21 cellular contexts compared by ENCODE assay signal in genomic region chr2:50831666-50832065, GRCh38.
"Had no signal": no experiment of that assay in that cellular context is flagged by ENCODE, and none has a peak within 500 bp of the region (broad histone marks: within the 10 kb centered on the region; RNA-seq: fewer than 3 reads in every experiment).

No MANE protein-coding gene starts in this region.

- H3K27ac Mint-ChIP-seq: activated naive CD8-positive, alpha-beta T cell treated with anti-CD3 and anti-CD28 coated beads for 36 hours; activated T-cell treated with anti-CD3 and anti-CD28 coated beads, Interleukin-2, amount 50 U/mL, for 24 hours; activated T-helper 17 cell treated with anti-CD3 and anti-CD28 coated beads, Interleukin-2, amount 50 U/mL, for 72 hours; immature natural killer cell; naive thymus-derived CD8-positive, alpha-beta T cell; stimulated activated naive B cell treated with anti-CD40 and anti-IgM and Interleukin-4, amounts not matched to agents 10 μg/mL and 1 μg/mL and 100 μg/mL, for 72 hours; T-cell; T-helper 2 cell treated with Interferon-gamma antibody and Interleukin-4, amounts not matched to agents 5 μg/mL and 100 μg/mL, for 36 hours had no signal

- ATAC-seq: activated T-helper 17 cell treated with anti-CD3 and anti-CD28 coated beads, Interleukin-2, amount 50 U/mL, for 72 hours; left lung; naive thymus-derived CD8-positive, alpha-beta T cell; stimulated activated naive B cell treated with anti-CD40 and anti-IgM and Interleukin-4, amounts not matched to agents 10 μg/mL and 1 μg/mL and 100 μg/mL, for 72 hours; T-cell had no signal

- H3K27me3 ChIP-seq: left lung, sigmoid colon, testis, uterus had no signal

- H3K4me1 Mint-ChIP-seq: activated naive CD8-positive, alpha-beta T cell treated with anti-CD3 and anti-CD28 coated beads for 36 hours; activated T-helper 17 cell treated with anti-CD3 and anti-CD28 coated beads, Interleukin-2, amount 50 U/mL, for 72 hours; immature natural killer cell; naive thymus-derived CD8-positive, alpha-beta T cell; stimulated activated naive B cell treated with anti-CD40 and anti-IgM and Interleukin-4, amounts not matched to agents 10 μg/mL and 1 μg/mL and 100 μg/mL, for 72 hours; T-cell had no signal

- H3K27me3 Mint-ChIP-seq: activated naive CD8-positive, alpha-beta T cell treated with anti-CD3 and anti-CD28 coated beads for 36 hours; activated T-cell treated with anti-CD3 and anti-CD28 coated beads, Interleukin-2, amount 50 U/mL, for 24 hours; activated T-helper 17 cell treated with anti-CD3 and anti-CD28 coated beads, Interleukin-2, amount 50 U/mL, for 72 hours; naive thymus-derived CD8-positive, alpha-beta T cell; stimulated activated naive B cell treated with anti-CD40 and anti-IgM and Interleukin-4, amounts not matched to agents 10 μg/mL and 1 μg/mL and 100 μg/mL, for 72 hours; T-cell had no signal

- DNase-seq: activated CD4-positive, alpha-beta T cell treated with anti-CD3 and anti-CD28 coated beads for 1 hour; activated CD8-positive, alpha-beta memory T cell treated with anti-CD3 and anti-CD28 coated beads for 24 hours; activated CD8-positive, alpha-beta memory T cell treated with anti-CD3 and anti-CD28 coated beads, Interleukin-2, amount 50 U/mL, for 4 hours; activated naive CD4-positive, alpha-beta T cell; activated naive CD8-positive, alpha-beta T cell treated with anti-CD3 and anti-CD28 coated beads for 36 hours; activated T-cell treated with anti-CD3 and anti-CD28 coated beads, Interleukin-2, amount 50 U/mL, for 24 hours; cerebellar nuclear complex; cortex of kidney; immature natural killer cell; naive thymus-derived CD8-positive, alpha-beta T cell; sigmoid colon; stimulated activated CD4-positive, alpha-beta T cell treated with anti-CD3 and anti-CD28 coated beads, Interleukin-15, amount 100 ng/mL, for 24 hours; stimulated activated naive B cell treated with anti-CD40 and anti-IgM and Interleukin-4, amounts not matched to agents 10 μg/mL and 1 μg/mL and 100 μg/mL, for 72 hours; T-cell; testis; trophoblast cell; uterus; WERI-Rb-1 had no signal

- H3K4me3 Mint-ChIP-seq: activated naive CD8-positive, alpha-beta T cell treated with anti-CD3 and anti-CD28 coated beads for 36 hours; activated T-cell treated with anti-CD3 and anti-CD28 coated beads, Interleukin-2, amount 50 U/mL, for 24 hours; activated T-helper 17 cell treated with anti-CD3 and anti-CD28 coated beads, Interleukin-2, amount 50 U/mL, for 72 hours; immature natural killer cell; naive thymus-derived CD8-positive, alpha-beta T cell; stimulated activated naive B cell treated with anti-CD40 and anti-IgM and Interleukin-4, amounts not matched to agents 10 μg/mL and 1 μg/mL and 100 μg/mL, for 72 hours; T-cell; T-helper 2 cell treated with Interferon-gamma antibody and Interleukin-4, amounts not matched to agents 5 μg/mL and 100 μg/mL, for 36 hours had no signal

- H3K36me3 Mint-ChIP-seq: activated naive CD8-positive, alpha-beta T cell treated with anti-CD3 and anti-CD28 coated beads for 36 hours; naive thymus-derived CD8-positive, alpha-beta T cell; stimulated activated naive B cell treated with anti-CD40 and anti-IgM and Interleukin-4, amounts not matched to agents 10 μg/mL and 1 μg/mL and 100 μg/mL, for 72 hours; T-cell had no signal

- H3K27ac ChIP-seq: left lung, sigmoid colon, testis, uterus, WERI-Rb-1 had no signal
